Comparison of ENCODE assay signal across 17 cellular contexts in the genomic region with DNA sequence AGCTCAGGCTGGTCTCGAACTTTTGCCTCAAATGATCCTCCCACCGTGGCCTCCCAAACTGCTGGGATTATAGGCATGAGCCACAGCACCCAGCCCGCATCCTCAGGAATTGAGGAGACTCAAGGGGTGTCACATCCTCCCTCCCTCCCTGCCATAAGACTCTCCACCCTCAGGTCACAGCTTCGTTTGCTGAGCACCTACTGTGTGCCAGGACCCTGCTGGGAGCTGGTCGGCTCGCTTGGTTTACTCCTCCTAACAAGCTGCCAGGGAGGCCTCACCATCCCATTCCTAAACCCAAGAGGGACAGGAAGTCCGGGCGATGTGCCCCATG. TPM values are rescaled to one million over a fixed set of nuclear protein-coding genes. Genes with fewer than 3 reads are reported as not detected.
DNase-seq lines count a peak whose midpoint lies in the region; ATAC-seq, FAIRE-seq and TF ChIP-seq lines count a peak whose summit lies in the region.
"Had no signal": no experiment of that assay in that cellular context is flagged by ENCODE, and none has a peak within 500 bp of the region (broad histone marks: within the 10 kb centered on the region; RNA-seq: fewer than 3 reads in every experiment).

No MANE protein-coding gene starts in this region.

- no peak for ATAC-seq in activated CD8-positive, alpha-beta T cell treated with anti-CD3 and anti-CD28 coated beads, Interleukin-2, amount 10 ng/mL, durations not matched to agents 7 days and 5 days
- no peak for ATAC-seq in activated CD8-positive, alpha-beta T cell treated with anti-CD3 and anti-CD28 coated beads for 36 hours
- ATAC-seq in K562, result no peak
- no peak for ATAC-seq in stimulated activated effector memory CD8-positive, alpha-beta T cell treated with anti-CD3 and anti-CD28 coated beads, Interleukin-12 subunit alpha, Interleukin-12 subunit beta, amount 100 ng/mL, for 72 hours
- ATAC-seq in GM21423 (IDR thresholded peaks at IDR 0.05; ENCODE audit: unreplicated experiment), result no peak
- ATAC-seq: activated T-helper 17 cell treated with anti-CD3 and anti-CD28 coated beads, Interleukin-2, amount 50 U/mL, for 72 hours; left ventricle myocardium superior had no signal

- TF ChIP-seq RAD21 in K562 (CRISPR knock-in tag; conservative IDR thresholded peaks at IDR 0.05 in 1 of 2, IDR thresholded peaks at IDR 0.05 in 1 of 2), result no peak

- peaks cover 34% of the 10 kb centered on the region for H3K79me2 ChIP-seq in K562 (ENCODE audit: control insufficient read depth, insufficient read depth, low read length)

- H4K20me1 ChIP-seq in K562 (replicated peaks; ENCODE audit: control insufficient read depth, insufficient read depth, low read length), result peaks cover 5% of the 10 kb centered on the region; the same call in 1 of the 2 replicates

- H3K9ac ChIP-seq in K562 (ENCODE audit: insufficient read depth in 1 of 2, low read depth in 2 of 2, low read length in 2 of 2), result peak overlapping the region; percentile 65 to 85

- H3K9me3 ChIP-seq in K562 (replicated peaks; ENCODE audit: control insufficient read depth, insufficient read depth, low read depth, low read length), result no peaks in the 10 kb centered on the region
- H3K9me3 ChIP-seq: colonic mucosa, thoracic aorta had no signal

- peaks cover 49% of the 10 kb centered on the region; the same call in 2 of the 3 replicates for H3K36me3 ChIP-seq in K562 (ENCODE audit: control insufficient read depth, insufficient read depth, low read length)

- H3K4me1 ChIP-seq in K562 (replicated peaks in 1 of 2; ENCODE audit: control insufficient read depth in 2 of 2, insufficient read depth in 2 of 2, low read length in 2 of 2), result peaks cover 21 to 57% of the 10 kb centered on the region in 2 experiments

- H3K4me3 Mint-ChIP-seq in activated CD8-positive, alpha-beta T cell treated with anti-CD3 and anti-CD28 coated beads, Interleukin-2, amount 10 ng/mL, durations not matched to agents 7 days and 5 days, result peak overlapping the region; percentile 18
- no peak overlapping the region for H3K4me3 Mint-ChIP-seq in activated CD8-positive, alpha-beta T cell treated with anti-CD3 and anti-CD28 coated beads for 36 hours
- no peak overlapping the region for H3K4me3 Mint-ChIP-seq in stimulated activated effector memory CD8-positive, alpha-beta T cell treated with anti-CD3 and anti-CD28 coated beads, Interleukin-12 subunit alpha, Interleukin-12 subunit beta, amount 100 ng/mL, for 72 hours
- H3K4me3 Mint-ChIP-seq: activated CD4-positive, alpha-beta memory T cell treated with anti-CD3 and anti-CD28 coated beads, Interleukin-2, amount 10 ng/mL, durations not matched to agents 7 days and 5 days; activated T-helper 17 cell treated with anti-CD3 and anti-CD28 coated beads, Interleukin-2, amount 50 U/mL, for 72 hours had no signal

- intact Hi-C loops in activated CD8-positive, alpha-beta T cell treated with anti-CD3 and anti-CD28 coated beads for 36 hours (cut with micrococcal nuclease), result no loop called here
- intact Hi-C loops in K562 (cut with micrococcal nuclease), result no loop called here

- H3K4me3 ChIP-seq in K562, result peak overlapping the region; percentile 67; the same call in 1 of the 2 replicates
- H3K4me3 ChIP-seq: colonic mucosa, thoracic aorta had no signal

- no peaks in the 10 kb centered on the region for H3K9me3 Mint-ChIP-seq in activated CD8-positive, alpha-beta T cell treated with anti-CD3 and anti-CD28 coated beads, Interleukin-2, amount 10 ng/mL, durations not matched to agents 7 days and 5 days (ENCODE audit: insufficient read depth)
- no peaks in the 10 kb centered on the region for H3K9me3 Mint-ChIP-seq in activated CD8-positive, alpha-beta T cell treated with anti-CD3 and anti-CD28 coated beads for 36 hours
- no peaks in the 10 kb centered on the region for H3K9me3 Mint-ChIP-seq in stimulated activated effector memory CD8-positive, alpha-beta T cell treated with anti-CD3 and anti-CD28 coated beads, Interleukin-12 subunit alpha, Interleukin-12 subunit beta, amount 100 ng/mL, for 72 hours
- H3K9me3 Mint-ChIP-seq: activated CD4-positive, alpha-beta memory T cell treated with anti-CD3 and anti-CD28 coated beads, Interleukin-2, amount 10 ng/mL, durations not matched to agents 7 days and 5 days; activated T-helper 17 cell treated with anti-CD3 and anti-CD28 coated beads, Interleukin-2, amount 50 U/mL, for 72 hours had no signal

- no TSS peak for BruUV-seq in K562 (replicated peaks; lab: Mats Ljungman, UMichigan)

- no peaks in the 10 kb centered on the region for H3K27me3 Mint-ChIP-seq in activated CD8-positive, alpha-beta T cell treated with anti-CD3 and anti-CD28 coated beads, Interleukin-2, amount 10 ng/mL, durations not matched to agents 7 days and 5 days (ENCODE audit: low read depth)
- H3K27me3 Mint-ChIP-seq in activated CD8-positive, alpha-beta T cell treated with anti-CD3 and anti-CD28 coated beads for 36 hours, result no peaks in the 10 kb centered on the region
- H3K27me3 Mint-ChIP-seq: activated CD4-positive, alpha-beta memory T cell treated with anti-CD3 and anti-CD28 coated beads, Interleukin-2, amount 10 ng/mL, durations not matched to agents 7 days and 5 days; activated T-helper 17 cell treated with anti-CD3 and anti-CD28 coated beads, Interleukin-2, amount 50 U/mL, for 72 hours had no signal

- no peak for TF ChIP-seq EP300 in K562 (IDR thresholded peaks at IDR 0.05; ENCODE audit: low read length)

- H3K27ac ChIP-seq in K562 (ENCODE audit: extremely low read depth, low read depth, low read length), result peak overlapping the region; percentile 80
- H3K27ac ChIP-seq: colonic mucosa, thoracic aorta had no signal

- H3K36me3 Mint-ChIP-seq in activated CD8-positive, alpha-beta T cell treated with anti-CD3 and anti-CD28 coated beads, Interleukin-2, amount 10 ng/mL, durations not matched to agents 7 days and 5 days (ENCODE audit: low read depth), result peaks cover 6% of the 10 kb centered on the region
- peaks cover 4% of the 10 kb centered on the region for H3K36me3 Mint-ChIP-seq in activated CD8-positive, alpha-beta T cell treated with anti-CD3 and anti-CD28 coated beads for 36 hours (ENCODE audit: low read depth)
- peaks cover 81% of the 10 kb centered on the region for H3K36me3 Mint-ChIP-seq in stimulated activated effector memory CD8-positive, alpha-beta T cell treated with anti-CD3 and anti-CD28 coated beads, Interleukin-12 subunit alpha, Interleukin-12 subunit beta, amount 100 ng/mL, for 72 hours

- H3K4me2 ChIP-seq in K562 (ENCODE audit: insufficient read depth, low read length), result peak overlapping the region; percentile 96

- 67% methylated on average over 8 of the region's 8 CpGs for WGBS in K562 (ENCODE audit: insufficient coverage, low coverage, missing lambda C conversion rate)

- peaks cover 2% of the 10 kb centered on the region for H3K9me1 ChIP-seq in K562 (ENCODE audit: control insufficient read depth, insufficient read depth, low read length)

- no peak for TF ChIP-seq CTCF in activated CD8-positive, alpha-beta T cell treated with anti-CD3 and anti-CD28 coated beads for 36 hours (IDR thresholded peaks at IDR 0.05)
- TF ChIP-seq CTCF in K562 (IDR thresholded peaks at IDR 0.05 in 2 of 3, conservative IDR thresholded peaks at IDR 0.05 in 1 of 3; ENCODE audit: insufficient read depth in 2 of 3, low read depth in 1 of 3, low read length in 3 of 3), result no peak

- no peaks in the 10 kb centered on the region for H3K27me3 ChIP-seq in K562 (ENCODE audit: control insufficient read depth in 2 of 2, insufficient read depth in 2 of 2, low read length in 2 of 2)
- H3K27me3 ChIP-seq: colonic mucosa had no signal

- in situ Hi-C loops in K562 (cut with MboI), result no loop called here

- CTCF ChIA-PET in activated CD8-positive, alpha-beta T cell treated with anti-CD3 and anti-CD28 coated beads, Interleukin-2, amount 10 ng/mL, durations not matched to agents 7 days and 5 days (lab: Charles Lee), result no interaction called here
- CTCF ChIA-PET in activated CD8-positive, alpha-beta T cell treated with anti-CD3 and anti-CD28 coated beads for 36 hours (lab: Charles Lee), result no interaction called here
- CTCF ChIA-PET in K562 (lab: Yijun Ruan, JAX; ENCODE audit: low intra/inter-chr PET ratio), result interaction anchor here (0.5 kb wide), 1 partner anchor 185 kb away, joined by 3 read pairs; no protein-coding TSS in a partner anchor

- peaks cover 19% of the 10 kb centered on the region for H3K4me1 Mint-ChIP-seq in activated CD8-positive, alpha-beta T cell treated with anti-CD3 and anti-CD28 coated beads, Interleukin-2, amount 10 ng/mL, durations not matched to agents 7 days and 5 days (ENCODE audit: low read depth)
- peaks cover 19% of the 10 kb centered on the region for H3K4me1 Mint-ChIP-seq in activated CD8-positive, alpha-beta T cell treated with anti-CD3 and anti-CD28 coated beads for 36 hours (ENCODE audit: low read depth)
- H3K4me1 Mint-ChIP-seq in stimulated activated effector memory CD8-positive, alpha-beta T cell treated with anti-CD3 and anti-CD28 coated beads, Interleukin-12 subunit alpha, Interleukin-12 subunit beta, amount 100 ng/mL, for 72 hours, result peaks cover 29% of the 10 kb centered on the region

- H3K27ac Mint-ChIP-seq in activated CD8-positive, alpha-beta T cell treated with anti-CD3 and anti-CD28 coated beads, Interleukin-2, amount 10 ng/mL, durations not matched to agents 7 days and 5 days, result no peak overlapping the region
- H3K27ac Mint-ChIP-seq in activated CD8-positive, alpha-beta T cell treated with anti-CD3 and anti-CD28 coated beads for 36 hours, result no peak overlapping the region
- H3K27ac Mint-ChIP-seq in stimulated activated effector memory CD8-positive, alpha-beta T cell treated with anti-CD3 and anti-CD28 coated beads, Interleukin-12 subunit alpha, Interleukin-12 subunit beta, amount 100 ng/mL, for 72 hours, result peak overlapping the region; percentile 97
- H3K27ac Mint-ChIP-seq: activated CD4-positive, alpha-beta memory T cell treated with anti-CD3 and anti-CD28 coated beads, Interleukin-2, amount 10 ng/mL, durations not matched to agents 7 days and 5 days had no signal

- no peak for DNase-seq in activated CD8-positive, alpha-beta T cell treated with anti-CD3 and anti-CD28 coated beads, Interleukin-2, amount 10 ng/mL, durations not matched to agents 7 days and 5 days
- DNase-seq in activated CD8-positive, alpha-beta T cell treated with anti-CD3 and anti-CD28 coated beads for 36 hours, result no peak
- DNase-seq in K562 (ENCODE audit: extremely low read depth in 1 of 4, low spot score in 3 of 4) (no peak), hepatic stellate cell (ENCODE audit: low spot score) (peak; percentile 1), RKO (ENCODE audit: low spot score) (no peak)
- no peak for DNase-seq in stimulated activated effector memory CD8-positive, alpha-beta T cell treated with anti-CD3 and anti-CD28 coated beads, Interleukin-12 subunit alpha, Interleukin-12 subunit beta, amount 100 ng/mL, for 72 hours (ENCODE audit: low spot score in 2 of 2)
- DNase-seq in effector CD4-positive, alpha-beta T cell, result no peak
- DNase-seq: 8988T; activated CD4-positive, alpha-beta memory T cell treated with anti-CD3 and anti-CD28 coated beads, Interleukin-2, amount 10 ng/mL, durations not matched to agents 7 days and 5 days; colonic mucosa; left ventricle myocardium superior; MM.1S; NCI-H1930; NCI-H524 had no signal

- H2AFZ ChIP-seq in K562 (ENCODE audit: low read depth, low read length), result no peak overlapping the region

- FAIRE-seq in K562 (lab: Jason Lieb, UNC), result no peak

- POLR2A ChIA-PET in activated CD8-positive, alpha-beta T cell treated with anti-CD3 and anti-CD28 coated beads, Interleukin-2, amount 10 ng/mL, durations not matched to agents 7 days and 5 days (lab: Charles Lee), result interaction anchor here (1.3 to 2.7 kb wide), 2 partner anchors 17 to 52 kb away, joined by 3 to 15 read pairs; a partner anchor contains a TSS
- POLR2A ChIA-PET in activated CD8-positive, alpha-beta T cell treated with anti-CD3 and anti-CD28 coated beads for 36 hours (lab: Charles Lee), result interaction anchor here (1.0 to 4.3 kb wide), 5 partner anchors 8 to 50 kb away, joined by 3 to 17 read pairs (median 4); no protein-coding TSS in a partner anchor
- POLR2A ChIA-PET in K562 (lab: Yijun Ruan, JAX), result interaction anchor here (1.8 to 4.0 kb wide), 2 partner anchors 10 kb away, joined by 5 to 60 read pairs; no protein-coding TSS in a partner anchor

- TF ChIP-seq POLR2A in K562 (conservative IDR thresholded peaks at IDR 0.05), result no peak

RNA-seq across cellular contexts. Expression of a gene that starts 3.0 kb away (rescaled TPM):
- total RNA-seq in activated CD8-positive, alpha-beta T cell treated with anti-CD3 and anti-CD28 coated beads, Interleukin-2, amount 10 ng/mL, durations not matched to agents 7 days and 5 days, result 10 to 100 TPM; 34.1 to 36.6 TPM
- 10 to 100 TPM; 35.8 to 36.5 TPM for total RNA-seq in activated CD8-positive, alpha-beta T cell treated with anti-CD3 and anti-CD28 coated beads for 36 hours
- total RNA-seq in K562 (2011; cell fraction: chromatin; rRNA removed; ENCODE audit: low replicate concordance), result 23.2 and 58.0 TPM in 2 replicates
- total RNA-seq in K562 (2011; cell fraction: nucleolus; rRNA removed), result 57.5 and 64.5 TPM in 2 replicates
- total RNA-seq in K562 (2011; cell fraction: nucleoplasm; rRNA removed), result 32.2 and 37.0 TPM in 2 replicates
- total RNA-seq in K562 (2014; rRNA removed) (49.7 and 63.6 TPM in 2 replicates), K562 (2014; rRNA removed; fragmentation: Illumina TruSeq; extraction: Trizol) (8.6 and 11.0 TPM in 2 replicates), K562 (2015; rRNA removed; fragmentation: Illumina TruSeq; extraction: Trizol) (29.5 and 33.1 TPM in 2 replicates), K562 (2021) (80.8 and 90.2 TPM in 2 replicates)
- polyA plus RNA-seq in K562 (2011; rRNA removed) (38.2 and 51.7 TPM in 2 replicates), K562 (2014; fragmentation: Illumina TruSeq; extraction: Trizol) (17.5 and 45.2 TPM in 2 replicates), K562 (2014; fragmentation: Nextera tagmentation; extraction: Ambion mirVana) (1 to 10 TPM in 1 of 2 experiments, under 1 TPM in 1; 0.48 to 1.8 TPM), K562 (2014; rRNA removed) (59.4 and 59.7 TPM in 2 replicates)
- 58.6 and 121 TPM in 2 replicates for polyA plus RNA-seq in K562 (2011; cell fraction: cytosol; rRNA removed)
- 54.4 and 74.2 TPM in 2 replicates for polyA plus RNA-seq in K562 (2011; cell fraction: nucleus; rRNA removed)
- polyA plus RNA-seq in K562 (2012), result 56.8 and 86.6 TPM in 2 replicates
- polyA minus RNA-seq in K562 (2011; rRNA and poly(A)+ RNA removed), result 17.1 and 20.7 TPM in 2 replicates
- 32.3 and 41.4 TPM in 2 replicates for polyA minus RNA-seq in K562 (2011; cell fraction: cytosol; rRNA and poly(A)+ RNA removed)
- polyA minus RNA-seq in K562 (2011; cell fraction: nucleus; rRNA and poly(A)+ RNA removed), result 14.9 and 15.9 TPM in 2 replicates

RNA-seq across cellular contexts. Expression of a gene that starts 17.5 kb away (rescaled TPM):
- 10 to 100 TPM; 53.9 to 57.6 TPM for total RNA-seq in activated CD8-positive, alpha-beta T cell treated with anti-CD3 and anti-CD28 coated beads, Interleukin-2, amount 10 ng/mL, durations not matched to agents 7 days and 5 days
- total RNA-seq in activated CD8-positive, alpha-beta T cell treated with anti-CD3 and anti-CD28 coated beads for 36 hours, result 10 to 100 TPM; 37.5 to 44.0 TPM
- 18.0 and 40.2 TPM in 2 replicates for total RNA-seq in K562 (2011; cell fraction: chromatin; rRNA removed; ENCODE audit: low replicate concordance)
- 25.8 and 27.2 TPM in 2 replicates for total RNA-seq in K562 (2011; cell fraction: nucleolus; rRNA removed)
- total RNA-seq in K562 (2011; cell fraction: nucleoplasm; rRNA removed), result 18.5 and 20.0 TPM in 2 replicates
- total RNA-seq in K562 (2014; rRNA removed), result 48.7 and 61.7 TPM in 2 replicates
- 10.7 and 12.3 TPM in 2 replicates for total RNA-seq in K562 (2014; rRNA removed; fragmentation: Illumina TruSeq; extraction: Trizol)
- total RNA-seq in K562 (2015; rRNA removed; fragmentation: Illumina TruSeq; extraction: Trizol), result 27.9 and 29.4 TPM in 2 replicates
- 39.7 and 45.9 TPM in 2 replicates for total RNA-seq in K562 (2021)
- polyA plus RNA-seq in K562 (2011; rRNA removed), result 14.3 and 21.1 TPM in 2 replicates
- 10.7 and 15.1 TPM in 2 replicates for polyA plus RNA-seq in K562 (2011; cell fraction: cytosol; rRNA removed)
- polyA plus RNA-seq in K562 (2011; cell fraction: nucleus; rRNA removed), result 32.8 and 44.3 TPM in 2 replicates
- 29.5 and 31.2 TPM in 2 replicates for polyA plus RNA-seq in K562 (2012)
- polyA plus RNA-seq in K562 (2014; fragmentation: Illumina TruSeq; extraction: Trizol), result 16.0 and 27.4 TPM in 2 replicates
- polyA plus RNA-seq in K562 (2014; fragmentation: Nextera tagmentation; extraction: Ambion mirVana), result under 1 TPM; 0.13 to 0.21 TPM
- polyA plus RNA-seq in K562 (2014; rRNA removed), result 39.7 and 50.8 TPM in 2 replicates
- polyA minus RNA-seq in K562 (2011; rRNA and poly(A)+ RNA removed), result 9.0 and 10.3 TPM in 2 replicates
- 14.8 and 23.0 TPM in 2 replicates for polyA minus RNA-seq in K562 (2011; cell fraction: cytosol; rRNA and poly(A)+ RNA removed)
- polyA minus RNA-seq in K562 (2011; cell fraction: nucleus; rRNA and poly(A)+ RNA removed), result 6.3 and 9.2 TPM in 2 replicates

RNA-seq across cellular contexts. Expression of a gene that starts 52.1 kb away (rescaled TPM):
- 100 to 1,000 TPM in 1 of 2 experiments, 10 to 100 TPM in 1; 95.3 to 104 TPM for total RNA-seq in activated CD8-positive, alpha-beta T cell treated with anti-CD3 and anti-CD28 coated beads, Interleukin-2, amount 10 ng/mL, durations not matched to agents 7 days and 5 days
- 10 to 100 TPM; 78.3 to 80.5 TPM for total RNA-seq in activated CD8-positive, alpha-beta T cell treated with anti-CD3 and anti-CD28 coated beads for 36 hours
- total RNA-seq in K562 (2011; cell fraction: chromatin; rRNA removed; ENCODE audit: low replicate concordance), result 122 and 169 TPM in 2 replicates
- total RNA-seq in K562 (2011; cell fraction: nucleolus; rRNA removed), result 101 and 121 TPM in 2 replicates
- total RNA-seq in K562 (2011; cell fraction: nucleoplasm; rRNA removed), result 83.4 and 88.4 TPM in 2 replicates
- total RNA-seq in K562 (2014; rRNA removed), result 61.1 and 78.3 TPM in 2 replicates
- 32.5 and 42.6 TPM in 2 replicates for total RNA-seq in K562 (2014; rRNA removed; fragmentation: Illumina TruSeq; extraction: Trizol)
- 51.4 and 51.8 TPM in 2 replicates for total RNA-seq in K562 (2015; rRNA removed; fragmentation: Illumina TruSeq; extraction: Trizol)
- 78.6 and 86.9 TPM in 2 replicates for total RNA-seq in K562 (2021)
- polyA plus RNA-seq in K562 (2011; rRNA removed), result 32.0 and 35.3 TPM in 2 replicates
- polyA plus RNA-seq in K562 (2011; cell fraction: cytosol; rRNA removed), result 33.8 and 95.9 TPM in 2 replicates
- polyA plus RNA-seq in K562 (2011; cell fraction: nucleus; rRNA removed), result 46.7 and 100 TPM in 2 replicates
- 65.6 and 65.8 TPM in 2 replicates for polyA plus RNA-seq in K562 (2012)
- 45.2 and 59.3 TPM in 2 replicates for polyA plus RNA-seq in K562 (2014; fragmentation: Illumina TruSeq; extraction: Trizol)
- polyA plus RNA-seq in K562 (2014; fragmentation: Nextera tagmentation; extraction: Ambion mirVana), result 1 to 10 TPM; 1.6 to 2.1 TPM
- 65.4 and 73.4 TPM in 2 replicates for polyA plus RNA-seq in K562 (2014; rRNA removed)
- polyA minus RNA-seq in K562 (2011; rRNA and poly(A)+ RNA removed), result 33.8 and 38.5 TPM in 2 replicates
- 43.1 and 61.4 TPM in 2 replicates for polyA minus RNA-seq in K562 (2011; cell fraction: cytosol; rRNA and poly(A)+ RNA removed)
- polyA minus RNA-seq in K562 (2011; cell fraction: nucleus; rRNA and poly(A)+ RNA removed), result 35.1 and 42.1 TPM in 2 replicates

RNA-seq across cellular contexts. Expression of a gene that starts 54.2 kb away (rescaled TPM):
- 10 to 100 TPM; 65.1 to 67.9 TPM for total RNA-seq in activated CD8-positive, alpha-beta T cell treated with anti-CD3 and anti-CD28 coated beads, Interleukin-2, amount 10 ng/mL, durations not matched to agents 7 days and 5 days
- 10 to 100 TPM; 53.1 to 59.2 TPM for total RNA-seq in activated CD8-positive, alpha-beta T cell treated with anti-CD3 and anti-CD28 coated beads for 36 hours
- total RNA-seq in K562 (2011; cell fraction: chromatin; rRNA removed; ENCODE audit: low replicate concordance), result 74.6 and 119 TPM in 2 replicates
- 59.7 and 60.0 TPM in 2 replicates for total RNA-seq in K562 (2011; cell fraction: nucleolus; rRNA removed)
- total RNA-seq in K562 (2011; cell fraction: nucleoplasm; rRNA removed), result 58.7 and 78.3 TPM in 2 replicates
- total RNA-seq in K562 (2014; rRNA removed), result 48.0 and 60.1 TPM in 2 replicates
- 6.1 and 9.4 TPM in 2 replicates for total RNA-seq in K562 (2014; rRNA removed; fragmentation: Illumina TruSeq; extraction: Trizol)
- 28.6 and 29.1 TPM in 2 replicates for total RNA-seq in K562 (2015; rRNA removed; fragmentation: Illumina TruSeq; extraction: Trizol)
- total RNA-seq in K562 (2021), result 72.0 and 75.3 TPM in 2 replicates
- polyA plus RNA-seq in K562 (2011; rRNA removed), result 25.7 and 44.0 TPM in 2 replicates
- polyA plus RNA-seq in K562 (2011; cell fraction: cytosol; rRNA removed), result 41.8 and 96.4 TPM in 2 replicates
- 68.2 and 94.2 TPM in 2 replicates for polyA plus RNA-seq in K562 (2011; cell fraction: nucleus; rRNA removed)
- polyA plus RNA-seq in K562 (2012), result 51.2 and 58.7 TPM in 2 replicates
- polyA plus RNA-seq in K562 (2014; fragmentation: Illumina TruSeq; extraction: Trizol), result 25.5 and 57.0 TPM in 2 replicates
- 1 to 10 TPM; 1.7 to 2.1 TPM for polyA plus RNA-seq in K562 (2014; fragmentation: Nextera tagmentation; extraction: Ambion mirVana)
- polyA plus RNA-seq in K562 (2014; rRNA removed), result 58.5 and 64.7 TPM in 2 replicates
- polyA minus RNA-seq in K562 (2011; rRNA and poly(A)+ RNA removed), result 8.2 and 13.7 TPM in 2 replicates
- polyA minus RNA-seq in K562 (2011; cell fraction: cytosol; rRNA and poly(A)+ RNA removed), result 31.3 and 36.5 TPM in 2 replicates
- 17.4 and 22.5 TPM in 2 replicates for polyA minus RNA-seq in K562 (2011; cell fraction: nucleus; rRNA and poly(A)+ RNA removed)
